In genomic region chr19:7871530-7872305, GRCh38 we compare ENCODE assay signal across 8 cellular contexts. TPM values are rescaled to one million over a fixed set of nuclear protein-coding genes. Genes with fewer than 3 reads are reported as not detected.
DNase-seq lines count a peak whose midpoint lies in the region; ATAC-seq and TF ChIP-seq lines count a peak whose summit lies in the region.

No MANE protein-coding gene starts in this region.

- H3K27me3 ChIP-seq in WERI-Rb-1 (ENCODE audit: insufficient read depth, low read depth, severe bottlenecking), result no peaks in the 10 kb centered on the region

- TF ChIP-seq CTCF in GM10266 (IDR thresholded peaks at IDR 0.05; ENCODE audit: control insufficient read depth, insufficient read depth, low read depth, missing control alignments) (no peak), WERI-Rb-1 (IDR thresholded peaks at IDR 0.05; ENCODE audit: low read depth, low read length) (no peak)

- peak overlapping the region; percentile 62 to 79 (median 70) for H3K4me3 Mint-ChIP-seq in immature natural killer cell

- no peaks in the 10 kb centered on the region for H3K36me3 Mint-ChIP-seq in immature natural killer cell

- in situ Hi-C loops in T47D (cut with HindIII; ENCODE audit: low pct_unique_long_range_greater_than_20kb, low sequenced_read_pairs), result no loop called here

- H3K4me1 Mint-ChIP-seq in immature natural killer cell, result peaks cover 14 to 47% of the 10 kb centered on the region in 2 donors

- H3K27me3 Mint-ChIP-seq in immature natural killer cell (ENCODE audit: low read depth in 3 of 3), result peaks cover 9 to 26% (median 13%) of the 10 kb centered on the region in 3 donors

- H3K36me3 ChIP-seq in WERI-Rb-1, result peaks cover 53% of the 10 kb centered on the region

- no peaks in the 10 kb centered on the region for H3K9me3 ChIP-seq in WERI-Rb-1 (ENCODE audit: severe bottlenecking)

- no peak for ATAC-seq in GM21360 (IDR thresholded peaks at IDR 0.05; ENCODE audit: unreplicated experiment)
- no peak for ATAC-seq in GM18858 (IDR thresholded peaks at IDR 0.05; ENCODE audit: unreplicated experiment)

- no peak overlapping the region for H3K4me3 ChIP-seq in WERI-Rb-1 (ENCODE audit: low read depth, low read length)

- H3K9me3 Mint-ChIP-seq in immature natural killer cell, result no peaks in the 10 kb centered on the region

- peak; percentile 92 for DNase-seq in GM10266 (ENCODE audit: extremely low spot score)
- DNase-seq in NCI-H2107 (lab: John Stamatoyannopoulos, UW), result peak; percentile 72
- DNase-seq in WERI-Rb-1, result peak; percentile 93
- peak; percentile 72 to 96 for DNase-seq in T47D (ENCODE audit: low read depth in 1 of 2, low spot score in 1 of 2)
- peak; percentile 66 to 71 (median 67) for DNase-seq in immature natural killer cell
- DNase-seq in stimulated activated CD4-positive, alpha-beta T cell treated with anti-CD3 and anti-CD28 coated beads, Interleukin-12 subunit alpha, Interleukin-12 subunit beta, amount 100 ng/mL, for 24 hours (ENCODE audit: low read depth in 2 of 2), result peak; percentile 44 to 83

- H3K27ac Mint-ChIP-seq in immature natural killer cell, result peak overlapping the region in 4 of 6 donors; percentile 42 to 82 (median 54)

- H3K27ac ChIP-seq in WERI-Rb-1, result no peak overlapping the region

RNA-seq across cellular contexts. Expression of gene PRR36, which starts 2.5 kb away (rescaled TPM):
- not detected for polyA plus RNA-seq in immature natural killer cell

RNA-seq across cellular contexts. Expression of gene LRRC8E, which starts 16.6 kb away (rescaled TPM):
- polyA plus RNA-seq in immature natural killer cell, result not detected

RNA-seq across cellular contexts. Expression of gene MAP2K7, which starts 32.0 kb away (rescaled TPM):
- polyA plus RNA-seq in immature natural killer cell, result 1 to 10 TPM; 2.0 to 4.4 (median 2.7) TPM

RNA-seq across cellular contexts. Expression of gene EVI5L, which starts 41.7 kb away (rescaled TPM):
- 1 to 10 TPM; 1.6 to 5.1 (median 2.7) TPM for polyA plus RNA-seq in immature natural killer cell

RNA-seq across cellular contexts. Expression of gene TGFBR3L, which starts 42.9 kb away (rescaled TPM):
- polyA plus RNA-seq in immature natural killer cell, result under 1 TPM in 1 of 3 donors, not detected in 2; 0.86 TPM
